Comparison of ENCODE assay signal across 8 cellular contexts in the genomic region with DNA sequence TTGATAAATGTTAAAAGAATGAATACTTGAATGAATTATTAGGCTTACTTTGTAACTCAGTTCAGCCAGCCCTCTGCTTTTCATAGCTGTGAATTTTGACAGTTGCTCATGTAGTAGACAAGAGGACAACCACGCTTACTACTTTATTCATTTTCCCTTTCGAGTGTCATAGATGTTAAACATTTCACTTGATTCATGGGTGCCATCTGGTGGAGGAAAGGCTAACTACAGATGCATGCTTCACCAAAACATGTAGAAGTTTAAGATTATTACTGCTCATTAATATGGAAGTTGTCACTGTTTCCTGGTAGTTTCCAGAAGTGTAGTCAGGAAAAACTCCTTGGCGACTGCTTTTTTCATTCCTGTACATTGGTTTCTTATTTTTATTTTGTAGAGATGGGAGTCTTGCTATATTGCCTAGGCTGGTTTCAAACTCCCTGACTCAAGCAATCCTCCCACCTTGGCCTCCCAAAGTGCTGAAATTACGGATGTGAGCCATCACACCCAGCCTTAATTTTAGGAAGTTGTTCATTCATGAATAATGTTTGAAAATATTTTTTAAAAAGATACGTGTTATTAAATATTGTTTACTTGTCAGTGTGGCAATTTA.
A peak's percentile ranks its signal among the peaks of the same experiment; 100 is the strongest.
DNase-seq lines count a peak whose midpoint lies in the region; ATAC-seq lines count a peak whose summit lies in the region.

No MANE protein-coding gene starts in this region.

- peak; percentile 82 for ATAC-seq in GM18508 (IDR thresholded peaks at IDR 0.05; ENCODE audit: insufficient read depth, unreplicated experiment)
- peak; percentile 98 for ATAC-seq in HG02938 (IDR thresholded peaks at IDR 0.05; ENCODE audit: unreplicated experiment)

- DNase-seq in SJSA1 (ENCODE audit: low read depth in 1 of 2, low spot score in 2 of 2) = peak; percentile 57 to 59
- peak; percentile 83 for DNase-seq in astrocyte of the hippocampus (ENCODE audit: low read depth, low spot score)
- DNase-seq in inferior parietal cortex (ENCODE audit: extremely low spot score) = peak; percentile 94
- DNase-seq in stimulated activated CD4-positive, alpha-beta T cell treated with anti-CD3 and anti-CD28 coated beads, Interleukin-1b, Interleukin-23, amount 100 ng/mL, for 48 hours = peak; percentile 52
- DNase-seq in NCI-H446 (lab: John Stamatoyannopoulos, UW) = no peak
- DNase-seq in NCI-H146 treated with DMSO at 0.1 percent for 48 hours (lab: John Stamatoyannopoulos, UW; ENCODE audit: unreplicated experiment) = no peak

- no peaks in the 10 kb centered on the region for H3K36me3 ChIP-seq in SJSA1

- 0 out of 2 replicates have a peak, but pooled peaks cover 2% of the 10 kb centered on the region for H3K27me3 ChIP-seq in SJSA1 (replicated peaks)

- H3K9me3 ChIP-seq in SJSA1 (replicated peaks) = no peaks in the 10 kb centered on the region

- H3K4me1 ChIP-seq in SJSA1 (replicated peaks) = no peaks in the 10 kb centered on the region

- no peak overlapping the region for H3K4me3 ChIP-seq in SJSA1

- no peak overlapping the region for H3K27ac ChIP-seq in SJSA1

Comparison
In these comparisons a context has a peak if more than half of its experiments do, and no peak if none do; other contexts are left out.
1. DNase-seq: peak in SJSA1 (2 of 2), astrocyte of the hippocampus (single experiment), inferior parietal cortex (single experiment) and stimulated activated CD4-positive, alpha-beta T cell treated with anti-CD3 and anti-CD28 coated beads, Interleukin-1b, Interleukin-23, amount 100 ng/mL, for 48 hours (single experiment); none in NCI-H446 (0 of 2) and NCI-H146 treated with DMSO at 0.1 percent for 48 hours (single experiment).